Comparison of ENCODE assay signal across 1 cellular context in genomic region chr9:75090579-75090978, GRCh38.
A peak's percentile ranks its signal among the peaks of the same experiment; 100 is the strongest.
TF ChIP-seq lines count a peak whose summit lies in the region.

No MANE protein-coding gene starts in this region.

TF ChIP-seq in K562, 482 proteins besides CTCF, POLR2A, EP300 and RAD21:
- TF ChIP-seq SREBF1 (IDR thresholded peaks at IDR 0.05; ENCODE audit: borderline replicate concordance, low read depth, low read length), result no peak
- no peak for TF ChIP-seq DPF2 (IDR thresholded peaks at IDR 0.05)
- TF ChIP-seq SUPT5H (IDR thresholded peaks at IDR 0.05), result no peak
- TF ChIP-seq ZZZ3 (IDR thresholded peaks at IDR 0.05), result no peak
- no peak for TF ChIP-seq NUFIP1 (IDR thresholded peaks at IDR 0.05; ENCODE audit: partially characterized antibody)
- no peak for TF ChIP-seq PBX2 (CRISPR knock-in tag; IDR thresholded peaks at IDR 0.05; ENCODE audit: low read depth)
- no peak for TF ChIP-seq PBX2 (tag; conservative IDR thresholded peaks at IDR 0.05; ENCODE audit: low read depth)
- no peak for TF ChIP-seq USF2 (CRISPR knock-in tag; IDR thresholded peaks at IDR 0.05)
- peak; percentile 51 for TF ChIP-seq ZNF121 (CRISPR knock-in tag; conservative IDR thresholded peaks at IDR 0.05)
